ENCODE assay signal across 9 cellular contexts in genomic region chr6:28721372-28721771, GRCh38.
"Had no signal": no experiment of that assay in that cellular context is flagged by ENCODE, and none has a peak within 500 bp of the region (broad histone marks: within the 10 kb centered on the region; RNA-seq: fewer than 3 reads in every experiment).

No MANE protein-coding gene starts in this region.

- H3K4me3 Mint-ChIP-seq: HFFc6, IgD-negative memory B cell had no signal

- H3K4me1 ChIP-seq: HAP-1 had no signal

- H2AFZ ChIP-seq: GM23248 had no signal

- H3K27ac Mint-ChIP-seq: HFFc6, IgD-negative memory B cell had no signal

- H3K36me3 ChIP-seq: HAP-1 had no signal

- ATAC-seq: HCT116 had no signal

- H3K27ac ChIP-seq: GM23248, HL-60 had no signal

- H3K9me3 ChIP-seq: HAP-1 had no signal

- FAIRE-seq: H1, H54 had no signal

- H3K9ac ChIP-seq: GM23248 had no signal

- H3K9me3 Mint-ChIP-seq: HFFc6 had no signal

- H3K4me3 ChIP-seq: GM23248, HAP-1 had no signal

- DNase-seq: GM23248, HFFc6, KG1 had no signal
